Comparison of ENCODE assay signal across 21 cellular contexts in the genomic region with DNA sequence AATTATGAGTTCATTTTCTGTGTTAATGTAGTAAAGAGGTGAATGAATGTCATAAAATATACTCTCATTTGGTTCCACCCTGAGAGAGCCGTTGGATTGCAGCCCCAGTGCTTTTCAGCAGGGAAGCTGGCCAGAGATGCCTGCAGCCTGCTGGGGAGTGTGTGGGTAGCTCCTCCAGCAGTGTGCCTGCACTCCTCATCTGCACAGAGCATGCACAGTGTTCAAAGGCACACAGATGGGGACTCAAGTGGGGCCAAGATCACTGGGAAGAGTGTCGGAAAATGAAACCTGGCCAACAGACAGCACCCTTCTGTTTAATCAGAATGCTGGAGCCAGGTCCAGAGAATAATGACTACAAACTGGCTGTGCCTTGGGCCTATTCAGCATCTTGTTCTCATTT.
DNase-seq lines count a peak whose midpoint lies in the region; ATAC-seq and TF ChIP-seq lines count a peak whose summit lies in the region.
"Had no signal": no experiment of that assay in that cellular context is flagged by ENCODE, and none has a peak within 500 bp of the region (broad histone marks: within the 10 kb centered on the region; RNA-seq: fewer than 3 reads in every experiment).

No MANE protein-coding gene starts in this region.

- H2AFZ ChIP-seq in GM23338 = no peak overlapping the region

- H3K9me2 ChIP-seq in GM23338 (ENCODE audit: insufficient read depth) = no peaks in the 10 kb centered on the region

- H3K36me3 ChIP-seq in GM23338 (ENCODE audit: insufficient read depth) = no peaks in the 10 kb centered on the region
- H3K36me3 ChIP-seq: brain microvascular endothelial cell, suprapubic skin had no signal

- intact Hi-C loops in dorsolateral prefrontal cortex (cut with DNase I) = no loop called here

- H3K4me1 ChIP-seq in GM23338 (ENCODE audit: insufficient read depth) = no peaks in the 10 kb centered on the region
- H3K4me1 ChIP-seq: foreskin keratinocyte, psoas muscle, suprapubic skin had no signal

- ATAC-seq in GM23338 (peak; percentile 70), GM21423 (IDR thresholded peaks at IDR 0.05; ENCODE audit: unreplicated experiment) (no peak)
- ATAC-seq: activated CD8-positive, alpha-beta memory T cell treated with anti-CD3 and anti-CD28 coated beads, Interleukin-2, amount 10 ng/mL, durations not matched to agents 7 days and 5 days; foreskin keratinocyte; psoas muscle had no signal

- no peaks in the 10 kb centered on the region for H3K36me3 Mint-ChIP-seq in GM23338 (ENCODE audit: low read depth)
- H3K36me3 Mint-ChIP-seq in nephron progenitor cell (ENCODE audit: low read depth) = no peaks in the 10 kb centered on the region
- H3K36me3 Mint-ChIP-seq: activated CD8-positive, alpha-beta memory T cell treated with anti-CD3 and anti-CD28 coated beads, Interleukin-2, amount 10 ng/mL, durations not matched to agents 7 days and 5 days had no signal

- no peak overlapping the region for H3K4me2 ChIP-seq in GM23338
- H3K4me2 ChIP-seq: KMS-11 had no signal

- H3K4me1 Mint-ChIP-seq in GM23338 (peaks cover 24% of the 10 kb centered on the region), nephron progenitor cell (peaks cover 53% of the 10 kb centered on the region)

- H3F3A ChIP-seq in GM23338 (replicated peaks; ENCODE audit: low read depth) = no peaks in the 10 kb centered on the region

- no peak overlapping the region for H3K4me3 ChIP-seq in GM23338
- no peak overlapping the region for H3K4me3 ChIP-seq in dorsolateral prefrontal cortex
- no peak overlapping the region for H3K4me3 ChIP-seq in retinal pigment epithelial cell (ENCODE audit: low read length)
- H3K4me3 ChIP-seq: psoas muscle, suprapubic skin had no signal

- H4K20me1 ChIP-seq in GM23338 (replicated peaks; ENCODE audit: insufficient read depth) = no peaks in the 10 kb centered on the region

- no peaks in the 10 kb centered on the region for H3K9me3 Mint-ChIP-seq in GM23338
- H3K9me3 Mint-ChIP-seq in nephron progenitor cell = no peaks in the 10 kb centered on the region
- H3K9me3 Mint-ChIP-seq: activated T-helper 2 cell treated with anti-CD3 and anti-CD28 coated beads, Interferon-gamma antibody, Interleukin-2, Interleukin-4, amounts not matched to agents 10 μg/mL and 5 μg/mL and 100 μg/mL, durations not matched to agents 14 hours and 24 hours and 36 hours; dendritic cell treated with granulocyte-macrophage colony-stimulating factor and Interleukin-4, amounts not matched to agents 40 ng/mL and 50 ng/mL, for 4 days had no signal

- H3K27me3 Mint-ChIP-seq in GM23338 (ENCODE audit: insufficient read depth, low read depth, poor library complexity) (peaks cover 2% of the 10 kb centered on the region), nephron progenitor cell (ENCODE audit: low read depth, poor library complexity) (peaks cover 3% of the 10 kb centered on the region)
- H3K27me3 Mint-ChIP-seq: activated CD8-positive, alpha-beta memory T cell treated with anti-CD3 and anti-CD28 coated beads, Interleukin-2, amount 10 ng/mL, durations not matched to agents 7 days and 5 days; dendritic cell treated with granulocyte-macrophage colony-stimulating factor and Interleukin-4, amounts not matched to agents 40 ng/mL and 50 ng/mL, for 4 days had no signal

- H3K79me2 ChIP-seq in GM23338 (replicated peaks; ENCODE audit: insufficient read depth) = no peaks in the 10 kb centered on the region

- H3K27me3 ChIP-seq in GM23338 (ENCODE audit: insufficient read depth) (no peaks in the 10 kb centered on the region), dorsolateral prefrontal cortex (no peaks in the 10 kb centered on the region)
- H3K27me3 ChIP-seq: brain microvascular endothelial cell, foreskin keratinocyte, suprapubic skin had no signal

- H3K27ac ChIP-seq in GM23338 (ENCODE audit: low read depth) (no peak overlapping the region), dorsolateral prefrontal cortex (peak overlapping the region in 4 of 59 donors; percentile 15 to 44 (median 24))
- H3K27ac ChIP-seq: brain microvascular endothelial cell, foreskin keratinocyte, KMS-11, psoas muscle, suprapubic skin had no signal

- no peak for DNase-seq in GM23338 (ENCODE audit: low spot score)
- DNase-seq in NCI-H446 (lab: John Stamatoyannopoulos, UW) = peak; percentile 94 to 95
- DNase-seq in dorsolateral prefrontal cortex = peak; percentile 21 to 81 (median 62)
- no peak for DNase-seq in retinal pigment epithelial cell (ENCODE audit: low read depth)
- no peak for DNase-seq in nephron progenitor cell
- no peak for DNase-seq in activated CD4-positive, alpha-beta T cell treated with anti-CD3 and anti-CD28 coated beads for 4 hours
- DNase-seq: activated CD4-positive, alpha-beta T cell treated with anti-CD3 and anti-CD28 coated beads for 1 hour; activated CD8-positive, alpha-beta memory T cell treated with anti-CD3 and anti-CD28 coated beads, Interleukin-2, amount 10 ng/mL, durations not matched to agents 7 days and 5 days; activated naive CD8-positive, alpha-beta T cell treated with anti-CD3 and anti-CD28 coated beads, Interleukin-2, amount 10 ng/mL, durations not matched to agents 7 days and 5 days; brain microvascular endothelial cell; foreskin keratinocyte; GOT3; NCI-H1092 treated with DMSO at 0.1 percent for 48 hours; NK-92 treated with Interleukin-12 subunit alpha and Interleukin-12 subunit beta, amount 100 ng/mL, for 24 hours; psoas muscle; stimulated activated CD4-positive, alpha-beta T cell treated with anti-CD3 and anti-CD28 coated beads, Interleukin-12 subunit alpha, Interleukin-12 subunit beta, amount 100 ng/mL, for 4 hours had no signal

- no peak for TF ChIP-seq CTCF in GM23338 (conservative IDR thresholded peaks at IDR 0.05; ENCODE audit: low read depth in 2 of 2)
- no peak for TF ChIP-seq CTCF in dorsolateral prefrontal cortex (IDR thresholded peaks at IDR 0.05 in 54 of 56, conservative IDR thresholded peaks at IDR 0.05 in 2 of 56; ENCODE audit: low read depth in 1 of 56, partially characterized antibody in 56 of 56)
- peak; percentile 9 for TF ChIP-seq CTCF in retinal pigment epithelial cell (conservative IDR thresholded peaks at IDR 0.05; ENCODE audit: low read depth, low read length)
- no peak for TF ChIP-seq CTCF in nephron progenitor cell (IDR thresholded peaks at IDR 0.05)

- H3K27ac Mint-ChIP-seq in GM23338 = no peak overlapping the region
- H3K27ac Mint-ChIP-seq in nephron progenitor cell = no peak overlapping the region
- H3K27ac Mint-ChIP-seq: activated CD8-positive, alpha-beta memory T cell treated with anti-CD3 and anti-CD28 coated beads, Interleukin-2, amount 10 ng/mL, durations not matched to agents 7 days and 5 days; activated naive CD8-positive, alpha-beta T cell treated with anti-CD3 and anti-CD28 coated beads, Interleukin-2, amount 10 ng/mL, durations not matched to agents 7 days and 5 days; activated T-helper 2 cell treated with anti-CD3 and anti-CD28 coated beads, Interferon-gamma antibody, Interleukin-2, Interleukin-4, amounts not matched to agents 10 μg/mL and 5 μg/mL and 100 μg/mL, durations not matched to agents 14 hours and 24 hours and 36 hours; dendritic cell treated with granulocyte-macrophage colony-stimulating factor and Interleukin-4, amounts not matched to agents 40 ng/mL and 50 ng/mL, for 4 days had no signal

- H3K4me3 Mint-ChIP-seq in GM23338 (no peak overlapping the region), nephron progenitor cell (no peak overlapping the region)
- H3K4me3 Mint-ChIP-seq: activated CD8-positive, alpha-beta memory T cell treated with anti-CD3 and anti-CD28 coated beads, Interleukin-2, amount 10 ng/mL, durations not matched to agents 7 days and 5 days; activated naive CD8-positive, alpha-beta T cell treated with anti-CD3 and anti-CD28 coated beads, Interleukin-2, amount 10 ng/mL, durations not matched to agents 7 days and 5 days; dendritic cell treated with granulocyte-macrophage colony-stimulating factor and Interleukin-4, amounts not matched to agents 40 ng/mL and 50 ng/mL, for 4 days had no signal

TF ChIP-seq in GM23338, 12 proteins besides CTCF, POLR2A, EP300 and RAD21 (continues in another document):
- TF ChIP-seq STAT1 (IDR thresholded peaks at IDR 0.05; ENCODE audit: unreplicated experiment) (no peak), EZH2 (IDR thresholded peaks at IDR 0.05; ENCODE audit: low read depth, unreplicated experiment) (no peak), POLR2AphosphoS5 (IDR thresholded peaks at IDR 0.05; ENCODE audit: low read depth) (no peak)

Comparison
In these comparisons a context has a peak if more than half of its experiments do, and no peak if none do; other contexts are left out.
1. DNase-seq: peak in NCI-H446 (2 of 2) and dorsolateral prefrontal cortex (10 of 10); none in GM23338 (single experiment), retinal pigment epithelial cell (single experiment), nephron progenitor cell (single experiment) and activated CD4-positive, alpha-beta T cell treated with anti-CD3 and anti-CD28 coated beads for 4 hours (0 of 2).